In the genomic region with DNA sequence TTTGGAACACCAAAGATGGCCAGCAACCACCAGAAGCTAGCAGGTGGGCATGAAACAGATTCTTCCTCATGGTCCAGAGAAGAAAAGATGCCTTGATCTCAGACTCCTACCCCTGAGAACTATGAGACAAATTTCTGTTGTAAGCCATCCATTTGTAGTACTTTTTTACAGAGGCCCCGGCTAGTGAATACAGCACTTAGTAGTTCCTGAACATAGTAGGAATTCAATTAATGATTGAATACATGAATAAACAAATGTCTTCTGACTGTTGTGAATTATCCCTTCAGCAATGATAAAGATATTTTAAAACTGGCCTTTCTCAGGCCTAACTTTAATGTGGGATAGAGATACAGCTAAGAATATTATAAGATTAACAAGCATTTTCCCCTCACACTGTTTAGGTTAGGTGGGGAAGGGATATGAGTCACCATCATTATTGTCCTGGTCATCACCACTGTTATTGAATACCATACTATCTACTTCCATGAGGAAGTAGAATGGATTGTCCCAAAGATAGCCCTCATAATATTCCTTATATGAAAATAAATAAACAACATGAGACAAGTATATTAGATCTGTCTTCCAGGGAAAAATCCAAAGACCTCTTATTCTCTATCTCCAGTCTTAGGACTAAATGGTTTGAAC, we compare ENCODE assay signal across 1 cellular context.
TF ChIP-seq lines count a peak whose summit lies in the region.

No MANE protein-coding gene starts in this region.

TF ChIP-seq in endothelial cell of umbilical vein, 7 proteins besides CTCF, POLR2A, EP300 and RAD21 (continued from another document):
- TF ChIP-seq GATA2 (IDR thresholded peaks at IDR 0.05; ENCODE audit: insufficient read depth, insufficient read length, low read depth, low read length), result peak; percentile 75
